1 cellular context compared by ENCODE assay signal in the genomic region with DNA sequence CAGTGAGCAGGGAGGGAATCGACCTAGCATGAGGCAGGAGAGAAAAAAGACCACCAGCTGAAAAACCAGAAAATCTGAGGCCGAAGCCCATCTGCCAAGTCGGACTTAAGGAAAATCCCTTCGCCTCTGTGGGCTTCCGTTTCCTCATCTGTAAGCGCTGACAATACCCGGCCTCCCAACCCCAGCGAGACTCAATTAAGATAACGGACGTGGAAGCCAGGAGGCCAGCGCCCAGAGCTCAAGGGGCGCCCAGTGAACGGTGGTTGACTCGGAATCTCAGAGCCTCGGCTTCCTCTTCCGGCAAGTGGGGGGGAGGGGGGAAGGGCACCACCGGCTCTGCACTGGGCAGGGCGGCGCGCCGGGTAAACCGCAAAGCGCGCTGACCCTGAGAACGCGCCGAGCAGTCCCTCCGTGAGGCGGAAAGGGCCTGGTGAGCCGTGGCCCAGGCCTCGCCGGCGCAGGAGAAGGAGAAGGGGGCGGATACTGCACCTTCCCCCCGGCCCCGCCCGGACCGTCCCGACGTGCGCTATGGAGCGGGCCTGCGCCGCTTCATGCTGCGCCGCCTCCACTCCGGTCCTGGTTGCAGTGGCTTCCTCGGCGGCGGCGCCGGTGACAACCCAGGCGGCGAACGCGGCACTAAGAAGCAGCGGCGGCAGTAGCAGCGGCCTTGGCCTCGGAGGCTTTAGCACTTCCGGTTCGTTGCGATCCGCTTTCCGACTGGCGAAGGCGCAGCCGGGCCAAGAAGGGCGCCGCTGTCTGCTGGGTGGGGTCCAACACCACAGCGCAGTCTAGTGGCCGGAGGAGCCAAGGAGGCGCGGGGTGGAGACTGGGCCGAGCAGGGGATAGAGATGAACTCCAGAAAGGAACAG.
TF ChIP-seq lines count a peak whose summit lies in the region.

TSS of gene DPP8 (minus strand) at position 693 of the 869 bp plus-strand sequence. CDS start 5,136 bp downstream, outside the sequence.

TF ChIP-seq in HepG2, 621 proteins besides CTCF, POLR2A, EP300 and RAD21 (continued from another document and continues in another):
- 0 out of 2 replicates have a peak, but pooled peaks have one; percentile 25 for TF ChIP-seq PBX3 (CRISPR knock-in tag; IDR thresholded peaks at IDR 0.05; ENCODE audit: borderline replicate concordance)
- peak; percentile 83 for TF ChIP-seq RXRA (CRISPR knock-in tag; IDR thresholded peaks at IDR 0.05)
- 0 out of 2 replicates have a peak, but pooled peaks have one; percentile 61 for TF ChIP-seq ZBTB33 (CRISPR knock-in tag; IDR thresholded peaks at IDR 0.05)
- peak; percentile 74; the same call in 1 of the 2 replicates for TF ChIP-seq ETV6 (CRISPR knock-in tag; conservative IDR thresholded peaks at IDR 0.05)
- peak; percentile 93 for TF ChIP-seq ELF1 (CRISPR knock-in tag; IDR thresholded peaks at IDR 0.05)
- TF ChIP-seq MLLT10 (CRISPR knock-in tag; IDR thresholded peaks at IDR 0.05) = peak; percentile 86; the same call in 1 of the 2 replicates
- no peak for TF ChIP-seq JDP2 (CRISPR knock-in tag; IDR thresholded peaks at IDR 0.05; ENCODE audit: borderline replicate concordance)
- TF ChIP-seq HNRNPL (IDR thresholded peaks at IDR 0.05; ENCODE audit: low read depth, low read length) = no peak
- 0 out of 2 replicates have a peak, but pooled peaks have one; percentile 38 for TF ChIP-seq ETS1 (CRISPR knock-in tag; IDR thresholded peaks at IDR 0.05)
- peak; percentile 72 for TF ChIP-seq ZNF777 (CRISPR knock-in tag; IDR thresholded peaks at IDR 0.05)
- TF ChIP-seq KAT7 (CRISPR knock-in tag; IDR thresholded peaks at IDR 0.05; ENCODE audit: borderline replicate concordance) = peak; percentile 98
- no peak for TF ChIP-seq RBM22 (optimal IDR thresholded peaks at IDR 0.05; ENCODE audit: low read length)
- TF ChIP-seq ZNF282 (IDR thresholded peaks at IDR 0.05; ENCODE audit: partially characterized antibody) = no peak
- no peak for TF ChIP-seq PLRG1 (conservative IDR thresholded peaks at IDR 0.05)
- peak; percentile 77; the same call in 1 of the 2 replicates for TF ChIP-seq ZNF101 (CRISPR knock-in tag; IDR thresholded peaks at IDR 0.05; ENCODE audit: borderline replicate concordance, low read depth)
- TF ChIP-seq, protein P1, sequence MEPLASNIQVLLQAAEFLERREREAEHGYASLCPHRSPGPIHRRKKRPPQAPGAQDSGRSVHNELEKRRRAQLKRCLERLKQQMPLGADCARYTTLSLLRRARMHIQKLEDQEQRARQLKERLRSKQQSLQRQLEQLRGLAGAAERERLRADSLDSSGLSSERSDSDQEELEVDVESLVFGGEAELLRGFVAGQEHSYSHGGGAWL (CRISPR knock-in tag; IDR thresholded peaks at IDR 0.05) = peak; percentile 96
- no peak for TF ChIP-seq ZNF337 (CRISPR knock-in tag; IDR thresholded peaks at IDR 0.05; ENCODE audit: borderline replicate concordance, low read depth)
- TF ChIP-seq ZNF644 (CRISPR knock-in tag; IDR thresholded peaks at IDR 0.05; ENCODE audit: low read depth) = no peak
- TF ChIP-seq RXRB (CRISPR knock-in tag; IDR thresholded peaks at IDR 0.05; ENCODE audit: borderline replicate concordance) = peak; percentile 62; the same call in 1 of the 2 replicates
- TF ChIP-seq IKZF5 (CRISPR knock-in tag; IDR thresholded peaks at IDR 0.05) = peak; percentile 96
- TF ChIP-seq KDM3A (CRISPR knock-in tag; IDR thresholded peaks at IDR 0.05; ENCODE audit: low read depth) = peak; percentile 90
- TF ChIP-seq FIP1L1 (IDR thresholded peaks at IDR 0.05; ENCODE audit: borderline replicate concordance, insufficient read depth, low read depth, low read length) = no peak
- TF ChIP-seq ZBTB38 (CRISPR knock-in tag; IDR thresholded peaks at IDR 0.05) = peak; percentile 22; the same call in 1 of the 2 replicates
- TF ChIP-seq PHF21A (CRISPR knock-in tag; IDR thresholded peaks at IDR 0.05) = peak; percentile 83
- TF ChIP-seq NONO (IDR thresholded peaks at IDR 0.05) = no peak
- TF ChIP-seq NONO (CRISPR knock-in tag; conservative IDR thresholded peaks at IDR 0.05) = peak; percentile 95
- TF ChIP-seq, protein P2, sequence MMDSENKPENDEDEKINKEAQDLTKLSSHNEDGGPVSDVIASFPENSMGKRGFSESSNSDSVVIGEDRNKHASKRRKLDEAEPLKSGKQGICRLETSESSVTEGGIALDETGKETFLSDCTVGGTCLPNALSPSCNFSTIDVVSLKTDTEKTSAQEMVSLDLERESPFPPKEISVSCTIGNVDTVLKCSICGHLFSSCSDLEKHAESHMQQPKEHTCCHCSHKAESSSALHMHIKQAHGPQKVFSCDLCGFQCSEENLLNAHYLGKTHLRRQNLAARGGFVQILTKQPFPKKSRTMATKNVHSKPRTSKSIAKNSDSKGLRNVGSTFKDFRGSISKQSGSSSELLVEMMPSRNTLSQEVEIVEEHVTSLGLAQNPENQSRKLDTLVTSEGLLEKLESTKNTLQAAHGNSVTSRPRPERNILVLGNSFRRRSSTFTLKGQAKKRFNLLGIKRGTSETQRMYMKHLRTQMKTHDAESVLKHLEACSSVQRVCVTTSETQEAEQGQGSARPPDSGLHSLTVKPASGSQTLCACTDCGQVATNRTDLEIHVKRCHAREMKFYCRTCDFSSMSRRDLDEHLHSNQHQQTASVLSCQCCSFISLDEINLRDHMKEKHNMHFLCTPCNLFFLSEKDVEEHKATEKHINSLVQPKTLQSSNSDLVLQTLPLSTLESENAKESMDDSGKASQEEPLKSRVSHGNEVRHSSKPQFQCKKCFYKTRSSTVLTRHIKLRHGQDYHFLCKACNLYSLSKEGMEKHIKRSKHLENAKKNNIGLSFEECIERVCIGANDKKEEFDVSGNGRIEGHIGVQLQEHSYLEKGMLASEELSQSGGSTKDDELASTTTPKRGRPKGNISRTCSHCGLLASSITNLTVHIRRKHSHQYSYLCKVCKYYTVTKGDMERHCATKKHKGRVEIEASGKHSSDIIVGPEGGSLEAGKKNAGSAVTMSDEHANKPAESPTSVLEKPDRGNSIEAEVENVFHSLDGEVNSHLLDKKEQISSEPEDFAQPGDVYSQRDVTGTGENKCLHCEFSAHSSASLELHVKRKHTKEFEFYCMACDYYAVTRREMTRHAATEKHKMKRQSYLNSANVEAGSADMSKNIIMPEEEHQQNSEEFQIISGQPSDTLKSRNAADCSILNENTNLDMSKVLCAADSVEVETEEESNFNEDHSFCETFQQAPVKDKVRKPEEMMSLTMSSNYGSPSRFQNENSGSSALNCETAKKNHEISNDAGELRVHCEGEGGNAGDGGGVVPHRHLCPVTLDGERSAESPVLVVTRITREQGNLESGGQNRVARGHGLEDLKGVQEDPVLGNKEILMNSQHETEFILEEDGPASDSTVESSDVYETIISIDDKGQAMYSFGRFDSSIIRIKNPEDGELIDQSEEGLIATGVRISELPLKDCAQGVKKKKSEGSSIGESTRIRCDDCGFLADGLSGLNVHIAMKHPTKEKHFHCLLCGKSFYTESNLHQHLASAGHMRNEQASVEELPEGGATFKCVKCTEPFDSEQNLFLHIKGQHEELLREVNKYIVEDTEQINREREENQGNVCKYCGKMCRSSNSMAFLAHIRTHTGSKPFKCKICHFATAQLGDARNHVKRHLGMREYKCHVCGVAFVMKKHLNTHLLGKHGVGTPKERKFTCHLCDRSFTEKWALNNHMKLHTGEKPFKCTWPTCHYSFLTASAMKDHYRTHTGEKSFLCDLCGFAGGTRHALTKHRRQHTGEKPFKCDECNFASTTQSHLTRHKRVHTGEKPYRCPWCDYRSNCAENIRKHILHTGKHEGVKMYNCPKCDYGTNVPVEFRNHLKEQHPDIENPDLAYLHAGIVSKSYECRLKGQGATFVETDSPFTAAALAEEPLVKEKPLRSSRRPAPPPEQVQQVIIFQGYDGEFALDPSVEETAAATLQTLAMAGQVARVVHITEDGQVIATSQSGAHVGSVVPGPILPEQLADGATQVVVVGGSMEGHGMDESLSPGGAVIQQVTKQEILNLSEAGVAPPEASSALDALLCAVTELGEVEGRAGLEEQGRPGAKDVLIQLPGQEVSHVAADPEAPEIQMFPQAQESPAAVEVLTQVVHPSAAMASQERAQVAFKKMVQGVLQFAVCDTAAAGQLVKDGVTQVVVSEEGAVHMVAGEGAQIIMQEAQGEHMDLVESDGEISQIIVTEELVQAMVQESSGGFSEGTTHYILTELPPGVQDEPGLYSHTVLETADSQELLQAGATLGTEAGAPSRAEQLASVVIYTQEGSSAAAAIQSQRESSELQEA (CRISPR knock-in tag; IDR thresholded peaks at IDR 0.05; ENCODE audit: not compliant biosample characterization) = peak; percentile 95
- TF ChIP-seq, protein P3, sequence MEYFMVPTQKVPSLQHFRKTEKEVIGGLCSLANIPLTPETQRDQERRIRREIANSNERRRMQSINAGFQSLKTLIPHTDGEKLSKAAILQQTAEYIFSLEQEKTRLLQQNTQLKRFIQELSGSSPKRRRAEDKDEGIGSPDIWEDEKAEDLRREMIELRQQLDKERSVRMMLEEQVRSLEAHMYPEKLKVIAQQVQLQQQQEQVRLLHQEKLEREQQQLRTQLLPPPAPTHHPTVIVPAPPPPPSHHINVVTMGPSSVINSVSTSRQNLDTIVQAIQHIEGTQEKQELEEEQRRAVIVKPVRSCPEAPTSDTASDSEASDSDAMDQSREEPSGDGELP (IDR thresholded peaks at IDR 0.05; ENCODE audit: borderline replicate concordance, low read depth) = peak; percentile 66; the same call in 1 of the 2 replicates
- TF ChIP-seq ZNF251 (CRISPR knock-in tag; IDR thresholded peaks at IDR 0.05) = peak; percentile 86; the same call in 1 of the 2 replicates
- no peak for TF ChIP-seq NR3C1 (CRISPR knock-in tag; IDR thresholded peaks at IDR 0.05)
- TF ChIP-seq ZSCAN29 (CRISPR knock-in tag; conservative IDR thresholded peaks at IDR 0.05) = peak; percentile 87; the same call in 1 of the 2 replicates
- TF ChIP-seq ADNP (CRISPR knock-in tag; IDR thresholded peaks at IDR 0.05) = no peak
- TF ChIP-seq ZNF713 (CRISPR knock-in tag; IDR thresholded peaks at IDR 0.05) = no peak
- 0 out of 2 replicates have a peak, but pooled peaks have one; percentile 65 for TF ChIP-seq ZNF530 (CRISPR knock-in tag; IDR thresholded peaks at IDR 0.05; ENCODE audit: low read depth)
- no peak for TF ChIP-seq KLF13 (CRISPR knock-in tag; IDR thresholded peaks at IDR 0.05)
- peak; percentile 92 for TF ChIP-seq SALL1 (CRISPR knock-in tag; IDR thresholded peaks at IDR 0.05)
- peak; percentile 80 for TF ChIP-seq HDAC2 (CRISPR knock-in tag; IDR thresholded peaks at IDR 0.05)
- TF ChIP-seq REL (CRISPR knock-in tag; conservative IDR thresholded peaks at IDR 0.05) = no peak
- TF ChIP-seq NKX3-1 (CRISPR knock-in tag; IDR thresholded peaks at IDR 0.05) = no peak; the same call in none of the 2 replicates
- no peak for TF ChIP-seq ZNF75D (CRISPR knock-in tag; IDR thresholded peaks at IDR 0.05; ENCODE audit: borderline replicate concordance)
- peak; percentile 66; the same call in 1 of the 2 replicates for TF ChIP-seq ZNF124 (CRISPR knock-in tag; IDR thresholded peaks at IDR 0.05)
- TF ChIP-seq ZNF619 (CRISPR knock-in tag; IDR thresholded peaks at IDR 0.05) = peak; percentile 92
- TF ChIP-seq NFYB (CRISPR knock-in tag; IDR thresholded peaks at IDR 0.05) = peak; percentile 72
- peak; percentile 88; the same call in 1 of the 2 replicates for TF ChIP-seq ZNF614 (CRISPR knock-in tag; IDR thresholded peaks at IDR 0.05; ENCODE audit: borderline replicate concordance)
- TF ChIP-seq ZNF10 (CRISPR knock-in tag; IDR thresholded peaks at IDR 0.05; ENCODE audit: borderline replicate concordance, low read depth) = no peak
- peak; percentile 66 for TF ChIP-seq POLR2AphosphoS5 (IDR thresholded peaks at IDR 0.05; ENCODE audit: low read depth, low read length)
- TF ChIP-seq ZNF569 (CRISPR knock-in tag; IDR thresholded peaks at IDR 0.05; ENCODE audit: borderline replicate concordance) = 0 out of 2 replicates have a peak, but pooled peaks have one; percentile 67
- TF ChIP-seq ZMAT5 (CRISPR knock-in tag; IDR thresholded peaks at IDR 0.05; ENCODE audit: borderline replicate concordance, low read depth) = no peak
